Comparison of ENCODE assay signal across 14 cellular contexts in the genomic region with DNA sequence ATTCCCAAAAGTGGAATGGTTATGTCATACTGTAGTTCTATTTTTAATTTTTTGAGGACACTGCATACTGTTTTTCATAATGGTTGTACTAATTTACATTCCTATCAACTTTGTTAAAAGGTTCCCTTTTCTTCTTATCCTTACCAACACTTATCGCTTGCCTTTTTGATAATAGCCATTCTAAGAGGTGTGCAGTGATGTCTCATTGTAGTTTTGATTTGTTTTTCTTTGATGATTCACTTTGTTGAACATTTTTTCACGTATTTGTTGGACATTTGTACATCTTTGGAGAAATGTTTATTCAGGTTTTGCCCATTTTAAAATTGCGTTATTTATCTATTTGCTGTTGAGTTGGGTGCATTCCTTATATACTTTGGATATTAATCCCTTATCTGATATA.
A peak's percentile ranks its signal among the peaks of the same experiment; 100 is the strongest.
DNase-seq lines count a peak whose midpoint lies in the region; ATAC-seq, FAIRE-seq and TF ChIP-seq lines count a peak whose summit lies in the region.
"Had no signal": no experiment of that assay in that cellular context is flagged by ENCODE, and none has a peak within 500 bp of the region (broad histone marks: within the 10 kb centered on the region; RNA-seq: fewer than 3 reads in every experiment).

No MANE protein-coding gene starts in this region.

- H3K4me1 ChIP-seq in RWPE2 (ENCODE audit: insufficient read depth, poor library complexity, severe bottlenecking) (peaks cover 20% of the 10 kb centered on the region), mammary epithelial cell (ENCODE audit: insufficient read depth, low read length) (no peaks in the 10 kb centered on the region), vagina (no peaks in the 10 kb centered on the region)
- H3K4me1 ChIP-seq: HAP-1 had no signal

- H3K9me3 ChIP-seq in RWPE2 (ENCODE audit: severe bottlenecking) = peaks cover 4% of the 10 kb centered on the region
- peaks cover 4% of the 10 kb centered on the region for H3K9me3 ChIP-seq in mammary epithelial cell (replicated peaks; ENCODE audit: insufficient read depth, low read length)
- no peaks in the 10 kb centered on the region for H3K9me3 ChIP-seq in vagina
- H3K9me3 ChIP-seq: HAP-1 had no signal

- BruUV-seq in mammary epithelial cell (replicated peaks; lab: Mats Ljungman, UMichigan) = no TSS peak

- H2AFZ ChIP-seq in mammary epithelial cell (ENCODE audit: low read depth, low read length) = no peak overlapping the region

- intact Hi-C loops in mammary epithelial cell (cut with micrococcal nuclease) = no loop called here
- intact Hi-C loops in vagina (cut with DNase I) = no loop called here

- H4K20me1 ChIP-seq in mammary epithelial cell (ENCODE audit: insufficient read depth, low read length) = no peaks in the 10 kb centered on the region

- H3K4me2 ChIP-seq in mammary epithelial cell (ENCODE audit: insufficient read depth, low read depth, low read length) = no peak overlapping the region

- DNase-seq in ELR (ENCODE audit: low read depth) = peak; percentile 39
- no peak for DNase-seq in RWPE2 (ENCODE audit: low spot score)
- DNase-seq in mammary epithelial cell = peak; percentile 14
- peak; percentile 65 for DNase-seq in iris pigment epithelial cell (ENCODE audit: low read depth)
- no peak for DNase-seq in GM19239 (ENCODE audit: insufficient read length, low spot score)
- no peak for DNase-seq in vagina (ENCODE audit: extremely low spot score in 2 of 2)
- DNase-seq: CD8-positive, alpha-beta T cell; NCI-H1436 treated with DMSO at 0.1 percent for 48 hours; NCI-H2081; NCI-H524 treated with DMSO at 0.1 percent for 48 hours had no signal

- no peak for TF ChIP-seq POLR2A in vagina (IDR thresholded peaks at IDR 0.05)

- no peak for FAIRE-seq in GM19239 (lab: Jason Lieb, UNC)
- FAIRE-seq: HTR-8/SVneo had no signal

- H3K36me3 ChIP-seq in RWPE2 (ENCODE audit: low read depth) (no peaks in the 10 kb centered on the region), mammary epithelial cell (ENCODE audit: insufficient read depth, low read length) (no peaks in the 10 kb centered on the region), vagina (no peaks in the 10 kb centered on the region)
- H3K36me3 ChIP-seq: HAP-1 had no signal

- no peaks in the 10 kb centered on the region for H3K79me2 ChIP-seq in mammary epithelial cell (ENCODE audit: insufficient read depth, low read length)

- dilution Hi-C loops in mammary epithelial cell (cut with HindIII; ENCODE audit: low sequenced_read_pairs) = no loop called here

- CTCF ChIA-PET in mammary epithelial cell (lab: Charles Lee; ENCODE audit: low non-redundant PET) = no interaction called here

- TF ChIP-seq CTCF in RWPE2 (IDR thresholded peaks at IDR 0.05; ENCODE audit: poor library complexity, severe bottlenecking) (no peak), mammary epithelial cell (conservative IDR thresholded peaks at IDR 0.05 in 1 of 2, IDR thresholded peaks at IDR 0.05 in 1 of 2; ENCODE audit: extremely low read depth in 1 of 2, insufficient read depth in 1 of 2, low read depth in 1 of 2, low read length in 2 of 2) (no peak), vagina (IDR thresholded peaks at IDR 0.05) (no peak)

- H3K27me3 ChIP-seq in RWPE2 (ENCODE audit: insufficient read depth, poor library complexity, severe bottlenecking) (no peaks in the 10 kb centered on the region), mammary epithelial cell (ENCODE audit: insufficient read depth, low read length) (no peaks in the 10 kb centered on the region), vagina (no peaks in the 10 kb centered on the region)

- ATAC-seq in RWPE2 (ENCODE audit: low read depth) = peak; percentile 85
- no peak for ATAC-seq in GM19452 (IDR thresholded peaks at IDR 0.05; ENCODE audit: unreplicated experiment)
- ATAC-seq in GM18502 (IDR thresholded peaks at IDR 0.05; ENCODE audit: poor library complexity, unreplicated experiment) = no peak
- ATAC-seq: CD8-positive, alpha-beta T cell had no signal

- H3K27ac ChIP-seq in RWPE2 (ENCODE audit: poor library complexity, severe bottlenecking) = peak overlapping the region; percentile 2
- no peak overlapping the region for H3K27ac ChIP-seq in mammary epithelial cell (ENCODE audit: insufficient read depth, low read depth, low read length)
- no peak overlapping the region for H3K27ac ChIP-seq in vagina

- H3K4me3 ChIP-seq in RWPE2 (ENCODE audit: severe bottlenecking) (no peak overlapping the region), mammary epithelial cell (replicated peaks in 1 of 3; ENCODE audit: insufficient read depth in 1 of 3, low read depth in 2 of 3, low read length in 3 of 3) (no peak overlapping the region), vagina (no peak overlapping the region)
- H3K4me3 ChIP-seq: HAP-1 had no signal

- H3K9ac ChIP-seq in mammary epithelial cell (ENCODE audit: insufficient read depth, low read length) = no peak overlapping the region

- in situ Hi-C loops in mammary epithelial cell (cut with MboI; ENCODE audit: low sequenced_read_pairs in 2 of 2) = no loop called here

- WGBS in mammary epithelial cell (ENCODE audit: low coverage, missing lambda C conversion rate) = 44% methylated on average over 3 of the region's 3 CpGs

Comparison
In these comparisons a context has a peak if more than half of its experiments do, and no peak if none do; other contexts are left out.
1. DNase-seq: peak in ELR (single experiment), mammary epithelial cell (single experiment) and iris pigment epithelial cell (single experiment); none in RWPE2 (single experiment), GM19239 (single experiment) and vagina (0 of 2).